Comparison of ENCODE assay signal across 8 cellular contexts in the genomic region with DNA sequence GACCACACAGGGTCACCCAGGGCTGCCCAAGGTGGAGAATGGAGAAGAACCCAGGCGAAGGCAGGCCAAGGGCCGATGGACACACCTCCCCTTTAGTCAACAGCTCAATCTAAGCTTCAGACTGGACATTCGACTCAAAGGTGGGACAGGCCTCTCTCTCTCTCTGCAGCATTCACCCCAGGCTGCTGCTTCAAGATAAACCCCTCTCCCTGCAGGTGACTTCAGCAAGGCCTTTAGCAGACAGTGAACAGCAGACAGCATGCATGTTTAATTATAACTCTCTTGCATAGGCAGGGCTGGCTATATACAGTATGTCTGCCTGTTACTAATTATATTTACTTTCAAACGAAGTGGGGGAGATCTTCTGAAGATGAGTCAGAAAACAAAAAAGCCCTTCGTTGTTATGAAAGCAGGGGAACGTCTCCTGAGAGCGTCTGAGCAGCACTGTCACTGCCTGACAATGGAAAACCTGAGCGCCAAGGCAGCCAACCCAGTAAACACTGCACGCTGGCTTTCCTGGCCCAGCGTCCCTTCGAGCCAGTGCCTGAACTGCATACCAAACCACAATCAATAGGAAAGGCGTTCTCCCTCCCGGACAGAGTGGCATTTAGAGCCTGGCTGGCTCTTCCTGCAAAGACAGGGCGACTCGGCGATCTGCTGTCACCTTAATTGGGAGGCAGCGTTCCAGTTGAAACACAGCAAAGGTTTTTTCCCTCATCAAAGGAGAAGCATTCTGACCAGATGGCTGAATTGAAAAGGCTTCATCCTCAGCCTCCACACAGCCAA. TPM values are rescaled to one million over a fixed set of nuclear protein-coding genes. Genes with fewer than 3 reads are reported as not detected.
DNase-seq lines count a peak whose midpoint lies in the region; ATAC-seq, FAIRE-seq and TF ChIP-seq lines count a peak whose summit lies in the region.

No MANE protein-coding gene starts in this region.

- peak overlapping the region; percentile 100 for H3K27ac Mint-ChIP-seq in activated CD4-positive, alpha-beta T cell treated with anti-CD3 and anti-CD28 coated beads, Interleukin-2, amount 10 ng/mL, durations not matched to agents 24 days and 14 days

- H3K4me1 ChIP-seq in duodenal mucosa (ENCODE audit: control insufficient read depth in 1 of 2, insufficient read depth in 2 of 2, low read length in 2 of 2) (peaks cover 69 to 72% of the 10 kb centered on the region in 2 donors), muscle layer of colon (ENCODE audit: insufficient read depth, low read length) (peaks cover 41% of the 10 kb centered on the region)

- H3K27ac ChIP-seq in duodenal mucosa (ENCODE audit: low read depth, low read length) (peak overlapping the region; percentile 89), muscle layer of colon (ENCODE audit: low read depth, low read length) (peak overlapping the region; percentile 12), substantia nigra (ENCODE audit: low read depth, low read length, poor library complexity, severe bottlenecking) (peak overlapping the region; percentile 2)

- H3K36me3 ChIP-seq in duodenal mucosa (ENCODE audit: control insufficient read depth in 1 of 2, insufficient read depth in 2 of 2, low read length in 2 of 2) (no peaks in the 10 kb centered on the region), muscle layer of colon (ENCODE audit: insufficient read depth, low read length) (no peaks in the 10 kb centered on the region)

- DNase-seq in GM12892 (ENCODE audit: insufficient read length) = no peak
- peak; percentile 59 for DNase-seq in NCI-H1436 (lab: John Stamatoyannopoulos, UW)
- peak; percentile 79 for DNase-seq in activated CD4-positive, alpha-beta T cell treated with anti-CD3 and anti-CD28 coated beads, Interleukin-2, amount 10 ng/mL, durations not matched to agents 24 days and 14 days
- DNase-seq in substantia nigra (lab: John Stamatoyannopoulos, UW) = peak in 34 of 49 donors; percentile 14 to 81 (median 48)
- DNase-seq in AML-193 (lab: John Stamatoyannopoulos, UW) = no peak

- H3K4me1 Mint-ChIP-seq in activated CD4-positive, alpha-beta T cell treated with anti-CD3 and anti-CD28 coated beads, Interleukin-2, amount 10 ng/mL, durations not matched to agents 24 days and 14 days = peaks cover 31% of the 10 kb centered on the region

- peak overlapping the region; percentile 69 for H3K4me3 Mint-ChIP-seq in activated CD4-positive, alpha-beta T cell treated with anti-CD3 and anti-CD28 coated beads, Interleukin-2, amount 10 ng/mL, durations not matched to agents 24 days and 14 days

- TF ChIP-seq POLR2A in GM12892 (IDR thresholded peaks at IDR 0.05; ENCODE audit: low read depth, low read length) = peak; percentile 13

- peak; percentile 39 for ATAC-seq in HG02571 (IDR thresholded peaks at IDR 0.05; ENCODE audit: unreplicated experiment)

- no peaks in the 10 kb centered on the region for H3K9me3 Mint-ChIP-seq in activated CD4-positive, alpha-beta T cell treated with anti-CD3 and anti-CD28 coated beads, Interleukin-2, amount 10 ng/mL, durations not matched to agents 24 days and 14 days

- peak overlapping the region; percentile 57 to 67 for H3K9ac ChIP-seq in duodenal mucosa (ENCODE audit: low read depth in 1 of 2, low read length in 2 of 2)
- H3K9ac ChIP-seq in muscle layer of colon (ENCODE audit: low read length) = no peak overlapping the region

- H3K9me3 ChIP-seq in duodenal mucosa (ENCODE audit: control insufficient read depth in 1 of 2, low read length in 2 of 2) (no peaks in the 10 kb centered on the region), muscle layer of colon (ENCODE audit: low read length) (no peaks in the 10 kb centered on the region)

- no peaks in the 10 kb centered on the region for H3K27me3 Mint-ChIP-seq in activated CD4-positive, alpha-beta T cell treated with anti-CD3 and anti-CD28 coated beads, Interleukin-2, amount 10 ng/mL, durations not matched to agents 24 days and 14 days

- intact Hi-C loops in activated CD4-positive, alpha-beta T cell treated with anti-CD3 and anti-CD28 coated beads, Interleukin-2, amount 10 ng/mL, durations not matched to agents 24 days and 14 days (cut with micrococcal nuclease) = loop anchor here (1.0 to 2.0 kb wide), 11 partner anchors 26 to 573 kb away; no protein-coding TSS in a partner anchor

- H3K27me3 ChIP-seq in duodenal mucosa (ENCODE audit: control insufficient read depth in 1 of 2, insufficient read depth in 2 of 2, low read length in 2 of 2) (no peaks in the 10 kb centered on the region), muscle layer of colon (ENCODE audit: control insufficient read depth in 1 of 2, insufficient read depth in 2 of 2, low read length in 2 of 2) (no peaks in the 10 kb centered on the region)

- peaks cover 2% of the 10 kb centered on the region for H3K36me3 Mint-ChIP-seq in activated CD4-positive, alpha-beta T cell treated with anti-CD3 and anti-CD28 coated beads, Interleukin-2, amount 10 ng/mL, durations not matched to agents 24 days and 14 days (ENCODE audit: low read depth)

- no peak for FAIRE-seq in GM12892 (lab: Jason Lieb, UNC)

- H3K4me3 ChIP-seq in duodenal mucosa (ENCODE audit: low read depth in 1 of 2, low read length in 2 of 2) (peak overlapping the region; percentile 17 to 37), muscle layer of colon (ENCODE audit: low read depth in 1 of 2, low read length in 2 of 2) (no peak overlapping the region)

RNA-seq across cellular contexts. Expression of gene TOMM20, which starts 54.1 kb away (rescaled TPM):
- 134 TPM for polyA plus RNA-seq in GM12892 (2012; ENCODE audit: missing spikeins)
- 119 and 140 TPM in 2 replicates for total RNA-seq in activated CD4-positive, alpha-beta T cell treated with anti-CD3 and anti-CD28 coated beads, Interleukin-2, amount 10 ng/mL, durations not matched to agents 24 days and 14 days

Comparison
In these comparisons a context has a peak if more than half of its experiments do, and no peak if none do; other contexts are left out.
1. DNase-seq: peak in NCI-H1436 (single experiment), activated CD4-positive, alpha-beta T cell treated with anti-CD3 and anti-CD28 coated beads, Interleukin-2, amount 10 ng/mL, durations not matched to agents 24 days and 14 days (single experiment) and substantia nigra (34 of 49); none in GM12892 (single experiment) and AML-193 (0 of 2).
2. H3K27ac ChIP-seq: peak in every context shown above with its lines; median percentile 89 in duodenal mucosa; 12 in muscle layer of colon; 2 in substantia nigra.
3. H3K4me3 ChIP-seq: peak in duodenal mucosa (2 of 2); none in muscle layer of colon (0 of 2).